ENCODE assay signal across 9 cellular contexts in the genomic region with DNA sequence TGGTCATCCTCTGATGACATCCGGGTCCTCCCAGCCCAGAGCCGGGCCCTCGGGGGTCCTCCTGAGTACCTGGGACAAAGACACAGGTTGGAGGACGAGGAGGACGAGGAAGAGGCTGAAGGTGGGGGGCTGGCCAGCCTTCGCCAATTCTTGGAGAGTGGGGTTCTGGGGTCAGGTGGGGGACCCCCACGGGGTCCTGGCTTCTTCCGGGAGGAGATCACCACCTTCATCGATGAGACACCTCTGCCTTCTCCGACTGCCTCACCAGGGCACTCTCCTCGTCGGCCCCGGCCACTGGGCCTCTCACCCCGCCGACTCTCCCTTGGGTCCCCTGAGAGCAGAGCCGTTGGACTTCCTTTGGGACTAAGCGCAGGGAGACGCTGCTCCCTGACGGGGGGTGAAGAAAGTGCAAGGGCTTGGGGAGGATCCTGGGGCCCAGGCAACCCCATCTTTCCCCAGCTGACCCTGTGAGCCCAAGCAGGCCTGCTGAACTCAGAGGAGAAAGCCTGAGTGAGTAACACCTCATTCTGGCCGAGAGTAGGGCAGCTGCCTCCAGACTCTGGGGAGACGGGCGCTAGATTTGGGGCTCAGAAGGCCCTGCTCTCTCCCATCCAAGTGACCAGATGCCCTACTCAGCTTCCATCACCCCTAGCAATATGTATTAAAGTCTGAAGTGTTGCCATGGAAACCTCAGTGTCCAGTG. TPM values are rescaled to one million over a fixed set of nuclear protein-coding genes. Genes with fewer than 3 reads are reported as not detected.
DNase-seq lines count a peak whose midpoint lies in the region; ATAC-seq, FAIRE-seq and TF ChIP-seq lines count a peak whose summit lies in the region.
"Had no signal": no experiment of that assay in that cellular context is flagged by ENCODE, and none has a peak within 500 bp of the region (broad histone marks: within the 10 kb centered on the region; RNA-seq: fewer than 3 reads in every experiment).

No MANE protein-coding gene starts in this region.

- peak overlapping the region; percentile 42 to 74 for H3K27ac ChIP-seq in right atrium auricular region
- no peak overlapping the region for H3K27ac ChIP-seq in smooth muscle cell (ENCODE audit: low read depth)

- peaks cover 0 to 46% of the 10 kb centered on the region in 2 donors for H3K4me1 ChIP-seq in right atrium auricular region
- H3K4me1 ChIP-seq in smooth muscle cell (ENCODE audit: low read depth): peaks cover 19% of the 10 kb centered on the region

- no peak overlapping the region for H3K27ac Mint-ChIP-seq in activated CD4-positive, alpha-beta T cell treated with anti-CD3 and anti-CD28 coated beads for 36 hours
- peak overlapping the region; percentile 28 to 31 for H3K27ac Mint-ChIP-seq in T-cell

- H3K4me2 ChIP-seq in smooth muscle cell: peak overlapping the region; percentile 42

- H3K36me3 ChIP-seq in right atrium auricular region (no peaks in the 10 kb centered on the region), smooth muscle cell (ENCODE audit: low read depth) (no peaks in the 10 kb centered on the region)

- no peak for FAIRE-seq in GM12891 (lab: Jason Lieb, UNC)

- peaks cover 10% of the 10 kb centered on the region for H4K20me1 ChIP-seq in smooth muscle cell (ENCODE audit: low read depth)

- H3F3A ChIP-seq in smooth muscle cell (ENCODE audit: low read depth): no peaks in the 10 kb centered on the region

- H3K9me3 ChIP-seq in right atrium auricular region (no peaks in the 10 kb centered on the region), smooth muscle cell (replicated peaks; ENCODE audit: low read depth) (no peaks in the 10 kb centered on the region)

- H3K4me1 Mint-ChIP-seq in activated CD4-positive, alpha-beta T cell treated with anti-CD3 and anti-CD28 coated beads for 36 hours: peaks cover 27% of the 10 kb centered on the region
- H3K4me1 Mint-ChIP-seq in T-cell: peaks cover 20 to 40% (median 24%) of the 10 kb centered on the region in 3 donors

- H3K9me3 Mint-ChIP-seq in activated CD4-positive, alpha-beta T cell treated with anti-CD3 and anti-CD28 coated beads for 36 hours (ENCODE audit: low read depth): no peaks in the 10 kb centered on the region
- no peaks in the 10 kb centered on the region for H3K9me3 Mint-ChIP-seq in T-cell

- intact Hi-C loops in activated CD4-positive, alpha-beta T cell treated with anti-CD3 and anti-CD28 coated beads for 36 hours (cut with DNase I, micrococcal nuclease): loop anchor here in 1 of 2 experiments (5.0 kb wide), 2 partner anchors 35 to 220 kb away; a partner anchor contains a TSS

- peaks cover 33% of the 10 kb centered on the region for H3K27me3 Mint-ChIP-seq in activated CD4-positive, alpha-beta T cell treated with anti-CD3 and anti-CD28 coated beads for 36 hours
- peaks cover 16 to 66% of the 10 kb centered on the region in 2 donors for H3K27me3 Mint-ChIP-seq in T-cell

- peaks cover 10% of the 10 kb centered on the region for H3K79me2 ChIP-seq in smooth muscle cell (ENCODE audit: low read depth)

- H2AFZ ChIP-seq in smooth muscle cell (ENCODE audit: low read depth): no peak overlapping the region

- no peak overlapping the region for H3K9ac ChIP-seq in smooth muscle cell (ENCODE audit: low read depth)

- DNase-seq in activated CD4-positive, alpha-beta T cell treated with anti-CD3 and anti-CD28 coated beads for 36 hours: peak; percentile 18
- no peak for DNase-seq in activated CD4-positive, alpha-beta T cell treated with anti-CD3 and anti-CD28 coated beads for 48 hours
- DNase-seq in T-cell (no peak), right atrium auricular region (ENCODE audit: low spot score) (no peak), smooth muscle cell (lab: John Stamatoyannopoulos, UW; ENCODE audit: unreplicated experiment) (no peak), GM12891 (ENCODE audit: insufficient read length, low spot score) (no peak), NCI-H2227 treated with DMSO at 0.1 percent for 48 hours (lab: John Stamatoyannopoulos, UW) (no peak)

- H3K4me3 Mint-ChIP-seq in activated CD4-positive, alpha-beta T cell treated with anti-CD3 and anti-CD28 coated beads for 36 hours: peak overlapping the region; percentile 30
- peak overlapping the region; percentile 60 to 93 (median 74) for H3K4me3 Mint-ChIP-seq in T-cell

- CTCF ChIA-PET in activated CD4-positive, alpha-beta T cell treated with anti-CD3 and anti-CD28 coated beads for 36 hours (lab: Charles Lee): interaction anchor here (0.6 to 7.0 kb wide), 9 partner anchors 7 to 259 kb away, joined by 3 to 55 read pairs (median 4); a partner anchor contains a TSS
- CTCF ChIA-PET in T-cell (lab: Charles Lee): interaction anchor here in 1 of 2 donors (1.0 to 3.2 kb wide), 3 partner anchors 9 to 74 kb away, joined by 3 to 26 read pairs (median 3); a partner anchor contains a TSS

- POLR2A ChIA-PET in activated CD4-positive, alpha-beta T cell treated with anti-CD3 and anti-CD28 coated beads for 36 hours (lab: Charles Lee): interaction anchor here (0.6 kb wide), 1 partner anchor 138 kb away, joined by 3 read pairs; a partner anchor contains a TSS
- POLR2A ChIA-PET in T-cell (lab: Charles Lee): no interaction called here

- TF ChIP-seq POLR2A in GM12891 (IDR thresholded peaks at IDR 0.05; ENCODE audit: low read depth, low read length): no peak

- no peaks in the 10 kb centered on the region for H3K36me3 Mint-ChIP-seq in activated CD4-positive, alpha-beta T cell treated with anti-CD3 and anti-CD28 coated beads for 36 hours (ENCODE audit: low read depth)
- no peaks in the 10 kb centered on the region for H3K36me3 Mint-ChIP-seq in T-cell

- 90% methylated on average over 20 of the region's 22 CpGs for WGBS in smooth muscle cell (ENCODE audit: low lambda C conversion rate)

- ATAC-seq in activated CD4-positive, alpha-beta T cell treated with anti-CD3 and anti-CD28 coated beads for 36 hours: no peak
- ATAC-seq in T-cell (replicated peaks in 1 of 4) (no peak), HG03442 (IDR thresholded peaks at IDR 0.05; ENCODE audit: unreplicated experiment) (no peak)

- TF ChIP-seq CTCF in right atrium auricular region (IDR thresholded peaks at IDR 0.05) (no peak), smooth muscle cell (IDR thresholded peaks at IDR 0.05; ENCODE audit: borderline replicate concordance, insufficient read depth, poor library complexity, severe bottlenecking) (no peak)

- H3K27me3 ChIP-seq in right atrium auricular region (no peaks in the 10 kb centered on the region), smooth muscle cell (ENCODE audit: low read depth) (peaks cover 5% of the 10 kb centered on the region)

- no peak overlapping the region for H3K4me3 ChIP-seq in right atrium auricular region
- H3K4me3 ChIP-seq in smooth muscle cell: no peak overlapping the region

TF ChIP-seq in GM12891, 5 proteins besides CTCF, POLR2A, EP300 and RAD21:
- TF ChIP-seq SPI1 (IDR thresholded peaks at IDR 0.05; ENCODE audit: low read depth, low read length) (no peak), TAF1 (IDR thresholded peaks at IDR 0.05; ENCODE audit: low read depth, low read length) (no peak), POU2F2 (IDR thresholded peaks at IDR 0.05; ENCODE audit: low read depth, low read length) (no peak), POLR2AphosphoS5 (IDR thresholded peaks at IDR 0.05; ENCODE audit: low read depth, low read length) (no peak), PAX5 (IDR thresholded peaks at IDR 0.05; ENCODE audit: insufficient read depth, low read length, severe bottlenecking) (no peak)

RNA-seq across cellular contexts. Expression of a gene that starts 1.3 kb away (rescaled TPM):
- total RNA-seq in activated CD4-positive, alpha-beta T cell treated with anti-CD3 and anti-CD28 coated beads for 36 hours: 1 to 10 TPM in 1 of 2 experiments, under 1 TPM in 1; 0.86 to 1.3 TPM
- 1 to 10 TPM; 4.7 to 9.8 (median 8.0) TPM for total RNA-seq in T-cell
- 10 to 100 TPM in 1 of 2 donors, 1 to 10 TPM in 1; 7.0 to 11.0 TPM for total RNA-seq in right atrium auricular region
- 36.7 and 42.8 TPM in 2 replicates for total RNA-seq in smooth muscle cell
- polyA plus RNA-seq in smooth muscle cell: 106 and 108 TPM in 2 replicates
- 0.63 TPM for polyA plus RNA-seq in GM12891 (2012; ENCODE audit: low read depth, missing spikeins)

RNA-seq across cellular contexts. Expression of a gene that starts 5.3 kb away (rescaled TPM):
- total RNA-seq in activated CD4-positive, alpha-beta T cell treated with anti-CD3 and anti-CD28 coated beads for 36 hours: under 1 TPM; 0.11 to 0.26 TPM
- total RNA-seq in T-cell (under 1 TPM in 2 of 5 donors, not detected in 3; 0.13 to 0.46 TPM), right atrium auricular region (1 to 10 TPM in 1 of 2 donors, under 1 TPM in 1; 0.44 to 7.0 TPM), smooth muscle cell (0.76 and 2.9 TPM in 2 replicates)
- 2.1 and 3.0 TPM in 2 replicates for polyA plus RNA-seq in smooth muscle cell
- 0.18 TPM for polyA plus RNA-seq in GM12891 (2012; ENCODE audit: low read depth, missing spikeins)
- total RNA-seq: bronchial epithelial cell had no signal

RNA-seq across cellular contexts. Expression of a gene that starts 13.8 kb away (rescaled TPM):
- total RNA-seq in activated CD4-positive, alpha-beta T cell treated with anti-CD3 and anti-CD28 coated beads for 36 hours: under 1 TPM; 0.66 to 0.76 TPM
- 1 to 10 TPM in 4 of 5 donors, under 1 TPM in 1; 0.85 to 4.3 (median 3.4) TPM for total RNA-seq in T-cell
- 1 to 10 TPM in 1 of 2 donors, under 1 TPM in 1; 0.83 to 1.5 TPM for total RNA-seq in right atrium auricular region
- total RNA-seq in smooth muscle cell: 4.0 and 6.2 TPM in 2 replicates
- 4.8 and 6.3 TPM in 2 replicates for polyA plus RNA-seq in smooth muscle cell
- 1.3 TPM for polyA plus RNA-seq in GM12891 (2012; ENCODE audit: low read depth, missing spikeins)

RNA-seq across cellular contexts. Expression of a gene that starts 24.2 kb away (rescaled TPM):
- 10 to 100 TPM; 87.8 to 99.7 TPM for total RNA-seq in activated CD4-positive, alpha-beta T cell treated with anti-CD3 and anti-CD28 coated beads for 36 hours
- total RNA-seq in T-cell (1 to 10 TPM; 1.1 to 2.7 (median 2.0) TPM), right atrium auricular region (1 to 10 TPM in 1 of 2 donors, under 1 TPM in 1; 0.39 to 1.7 TPM), smooth muscle cell (5.3 and 7.4 TPM in 2 replicates)
- 9.4 and 10.6 TPM in 2 replicates for polyA plus RNA-seq in smooth muscle cell
- polyA plus RNA-seq in GM12891 (2012; ENCODE audit: low read depth, missing spikeins): 45.0 TPM

RNA-seq across cellular contexts. Expression of a gene that starts 25.1 kb away (rescaled TPM):
- 100 to 1,000 TPM; 128 to 132 TPM for total RNA-seq in activated CD4-positive, alpha-beta T cell treated with anti-CD3 and anti-CD28 coated beads for 36 hours
- total RNA-seq in T-cell (10 to 100 TPM; 64.2 to 95.8 (median 85.8) TPM), right atrium auricular region (10 to 100 TPM; 35.3 to 45.1 TPM), smooth muscle cell (51.3 and 52.5 TPM in 2 replicates)
- 63.1 and 64.9 TPM in 2 replicates for polyA plus RNA-seq in smooth muscle cell
- 53.3 TPM for polyA plus RNA-seq in GM12891 (2012; ENCODE audit: low read depth, missing spikeins)
